In genomic region chr19:49690073-49690655, GRCh38 we compare ENCODE assay signal across 8 cellular contexts. TPM values are rescaled to one million over a fixed set of nuclear protein-coding genes. Genes with fewer than 3 reads are reported as not detected.
DNase-seq lines count a peak whose midpoint lies in the region; ATAC-seq and TF ChIP-seq lines count a peak whose summit lies in the region.

No MANE protein-coding gene starts in this region.

- H3K27me3 ChIP-seq in colonic mucosa (peaks cover 12% of the 10 kb centered on the region), upper lobe of right lung (peaks cover 7% of the 10 kb centered on the region)

- peak overlapping the region; percentile 42 for H3K4me3 ChIP-seq in colonic mucosa
- peak overlapping the region; percentile 41 for H3K4me3 ChIP-seq in mesodermal cell (ENCODE audit: extremely low read depth, insufficient read depth, low read length, poor library complexity, severe bottlenecking)
- H3K4me3 ChIP-seq in upper lobe of right lung = peak overlapping the region; percentile 59

- intact Hi-C loops in colonic mucosa (cut with DNase I) (no loop called here), upper lobe of right lung (cut with DNase I) (no loop called here)

- H3K9me3 ChIP-seq in colonic mucosa (no peaks in the 10 kb centered on the region), mesodermal cell (ENCODE audit: control insufficient read depth, low read length) (no peaks in the 10 kb centered on the region), upper lobe of right lung (no peaks in the 10 kb centered on the region)

- no peak for DNase-seq in activated CD4-positive, alpha-beta T cell treated with anti-CD3 and anti-CD28 coated beads, Interleukin-2, amount 10 ng/mL, durations not matched to agents 7 days and 5 days
- DNase-seq in activated CD4-positive, alpha-beta T cell treated with anti-CD3 and anti-CD28 coated beads, Interleukin-2, amount 50 U/mL, for 48 hours = no peak
- DNase-seq in colonic mucosa (no peak), upper lobe of right lung (no peak), DMS114 treated with DMSO at 0.1 percent for 48 hours (lab: John Stamatoyannopoulos, UW; ENCODE audit: unreplicated experiment) (no peak), HPDE6-E6E7 (ENCODE audit: extremely low spot score) (no peak)

- no peak overlapping the region for H3K27ac Mint-ChIP-seq in activated CD4-positive, alpha-beta T cell treated with anti-CD3 and anti-CD28 coated beads, Interleukin-2, amount 10 ng/mL, durations not matched to agents 7 days and 5 days

- ATAC-seq in upper lobe of right lung (peak; percentile 2), GM18502 (IDR thresholded peaks at IDR 0.05; ENCODE audit: poor library complexity, unreplicated experiment) (no peak)

- H3K4me1 ChIP-seq in colonic mucosa = peaks cover 4% of the 10 kb centered on the region
- H3K4me1 ChIP-seq in mesodermal cell (ENCODE audit: control insufficient read depth, insufficient read depth, low read length, poor library complexity, severe bottlenecking) = peaks cover 5% of the 10 kb centered on the region
- H3K4me1 ChIP-seq in upper lobe of right lung = peaks cover 23% of the 10 kb centered on the region

- CTCF ChIA-PET in activated CD4-positive, alpha-beta T cell treated with anti-CD3 and anti-CD28 coated beads, Interleukin-2, amount 10 ng/mL, durations not matched to agents 7 days and 5 days (lab: Charles Lee) = interaction anchor here (0.6 kb wide), 1 partner anchor 211 kb away, joined by 5 read pairs; no protein-coding TSS in a partner anchor

- H3K4me1 Mint-ChIP-seq in activated CD4-positive, alpha-beta T cell treated with anti-CD3 and anti-CD28 coated beads, Interleukin-2, amount 10 ng/mL, durations not matched to agents 7 days and 5 days = peaks cover 27% of the 10 kb centered on the region

- H3K4me3 Mint-ChIP-seq in activated CD4-positive, alpha-beta T cell treated with anti-CD3 and anti-CD28 coated beads, Interleukin-2, amount 10 ng/mL, durations not matched to agents 7 days and 5 days = peak overlapping the region; percentile 77

- H3K27ac ChIP-seq in colonic mucosa (peak overlapping the region; percentile 25), mesodermal cell (ENCODE audit: low read depth, low read length, severe bottlenecking) (no peak overlapping the region), upper lobe of right lung (peak overlapping the region; percentile 65)

- no peaks in the 10 kb centered on the region for H3K36me3 ChIP-seq in colonic mucosa
- H3K36me3 ChIP-seq in mesodermal cell (ENCODE audit: control insufficient read depth, insufficient read depth, low read length) = peaks cover 42% of the 10 kb centered on the region
- peaks cover 13% of the 10 kb centered on the region for H3K36me3 ChIP-seq in upper lobe of right lung

- no peaks in the 10 kb centered on the region for H3K9me3 Mint-ChIP-seq in activated CD4-positive, alpha-beta T cell treated with anti-CD3 and anti-CD28 coated beads, Interleukin-2, amount 10 ng/mL, durations not matched to agents 7 days and 5 days

- TF ChIP-seq CTCF in colonic mucosa (IDR thresholded peaks at IDR 0.05) (peak; percentile 20), upper lobe of right lung (IDR thresholded peaks at IDR 0.05) (no peak)

- POLR2A ChIA-PET in activated CD4-positive, alpha-beta T cell treated with anti-CD3 and anti-CD28 coated beads, Interleukin-2, amount 10 ng/mL, durations not matched to agents 7 days and 5 days (lab: Charles Lee) = interaction anchor here (0.6 kb wide), 1 partner anchor 30 kb away, joined by 12 read pairs; no protein-coding TSS in a partner anchor

- WGBS in mesodermal cell (ENCODE audit: insufficient coverage in 2 of 2), 2 experiments = 90 to 93% methylated on average over 38 to 39 of the region's 39 CpGs

- peaks cover 18% of the 10 kb centered on the region for H3K36me3 Mint-ChIP-seq in activated CD4-positive, alpha-beta T cell treated with anti-CD3 and anti-CD28 coated beads, Interleukin-2, amount 10 ng/mL, durations not matched to agents 7 days and 5 days (ENCODE audit: low read depth)

- H3K9ac ChIP-seq in colonic mucosa (ENCODE audit: low read depth in 2 of 2, low read length in 2 of 2) = peak overlapping the region; percentile 7 to 32

- H3K27me3 Mint-ChIP-seq in activated CD4-positive, alpha-beta T cell treated with anti-CD3 and anti-CD28 coated beads, Interleukin-2, amount 10 ng/mL, durations not matched to agents 7 days and 5 days = peaks cover 24% of the 10 kb centered on the region

RNA-seq across cellular contexts. Expression of gene CPT1C, which starts 0.8 kb away (rescaled TPM):
- 1 to 10 TPM in 1 of 2 experiments, under 1 TPM in 1; 0.79 to 1.3 TPM for total RNA-seq in activated CD4-positive, alpha-beta T cell treated with anti-CD3 and anti-CD28 coated beads, Interleukin-2, amount 10 ng/mL, durations not matched to agents 7 days and 5 days
- total RNA-seq in colonic mucosa (1 to 10 TPM; 1.2 to 2.0 TPM), upper lobe of right lung (6.1 TPM)
- polyA plus RNA-seq in mesodermal cell (2013, experiment 1 of 2) = 26.7 TPM
- 22.7 TPM for polyA plus RNA-seq in mesodermal cell (2013, experiment 2 of 2)

RNA-seq across cellular contexts. Expression of gene ADM5, which starts 0.8 kb away (rescaled TPM):
- 1 to 10 TPM; 3.7 to 4.9 TPM for total RNA-seq in activated CD4-positive, alpha-beta T cell treated with anti-CD3 and anti-CD28 coated beads, Interleukin-2, amount 10 ng/mL, durations not matched to agents 7 days and 5 days
- total RNA-seq in colonic mucosa (1 to 10 TPM in 1 of 2 donors, under 1 TPM in 1; 0.24 to 2.0 TPM), upper lobe of right lung (1.9 TPM)
- polyA plus RNA-seq in mesodermal cell (2013, experiment 1 of 2) = 2.8 TPM
- polyA plus RNA-seq in mesodermal cell (2013, experiment 2 of 2) = 3.0 TPM

RNA-seq across cellular contexts. Expression of gene PRMT1, which starts 13.1 kb away (rescaled TPM):
- total RNA-seq in activated CD4-positive, alpha-beta T cell treated with anti-CD3 and anti-CD28 coated beads, Interleukin-2, amount 10 ng/mL, durations not matched to agents 7 days and 5 days = 100 to 1,000 TPM; 125 to 130 TPM
- total RNA-seq in colonic mucosa = 100 to 1,000 TPM in 1 of 2 donors, 10 to 100 TPM in 1; 81.3 to 177 TPM
- polyA plus RNA-seq in mesodermal cell (2013, experiment 1 of 2) = 426 TPM
- 377 TPM for polyA plus RNA-seq in mesodermal cell (2013, experiment 2 of 2)
- total RNA-seq in upper lobe of right lung = 90.8 TPM

RNA-seq across cellular contexts. Expression of gene BCL2L12, which starts 24.4 kb away (rescaled TPM):
- 10 to 100 TPM; 73.9 to 80.7 TPM for total RNA-seq in activated CD4-positive, alpha-beta T cell treated with anti-CD3 and anti-CD28 coated beads, Interleukin-2, amount 10 ng/mL, durations not matched to agents 7 days and 5 days
- total RNA-seq in colonic mucosa = 10 to 100 TPM; 17.4 to 60.9 TPM
- polyA plus RNA-seq in mesodermal cell (2013, experiment 1 of 2) = 76.9 TPM
- 69.3 TPM for polyA plus RNA-seq in mesodermal cell (2013, experiment 2 of 2)
- total RNA-seq in upper lobe of right lung = 15.8 TPM

RNA-seq across cellular contexts. Expression of gene IRF3, which starts 24.5 kb away (rescaled TPM):
- total RNA-seq in activated CD4-positive, alpha-beta T cell treated with anti-CD3 and anti-CD28 coated beads, Interleukin-2, amount 10 ng/mL, durations not matched to agents 7 days and 5 days = 100 to 1,000 TPM; 157 to 168 TPM
- total RNA-seq in colonic mucosa (100 to 1,000 TPM in 1 of 2 donors, 10 to 100 TPM in 1; 62.9 to 190 TPM), upper lobe of right lung (86.4 TPM)
- 62.2 TPM for polyA plus RNA-seq in mesodermal cell (2013, experiment 1 of 2)
- polyA plus RNA-seq in mesodermal cell (2013, experiment 2 of 2) = 54.1 TPM
